ENCODE assay signal across 8 cellular contexts in genomic region chr2:170873035-170873692, GRCh38. TPM values are rescaled to one million over a fixed set of nuclear protein-coding genes. Genes with fewer than 3 reads are reported as not detected.
DNase-seq lines count a peak whose midpoint lies in the region; ATAC-seq, FAIRE-seq and TF ChIP-seq lines count a peak whose summit lies in the region.

No MANE protein-coding gene starts in this region.

- H3K4me1 ChIP-seq in HUES6 (ENCODE audit: control insufficient read depth, insufficient read depth, low read length) (peaks cover 3% of the 10 kb centered on the region; the same call in 1 of the 2 replicates), Peyer's patch (no peaks in the 10 kb centered on the region), neuronal stem cell (ENCODE audit: control insufficient read depth in 2 of 2, insufficient read depth in 1 of 2, low read depth in 1 of 2, low read length in 2 of 2) (peaks cover 0 to 4% of the 10 kb centered on the region in 2 donors), stomach smooth muscle (ENCODE audit: control insufficient read depth, insufficient read depth, low read length) (peaks cover 9% of the 10 kb centered on the region)

- H2BK120ac ChIP-seq in neuronal stem cell (ENCODE audit: low read depth, low read length) = no peak overlapping the region

- H4K91ac ChIP-seq in neuronal stem cell (ENCODE audit: low read depth, low read length, poor library complexity) = no peak overlapping the region

- H2BK15ac ChIP-seq in neuronal stem cell (ENCODE audit: low read length) = peak overlapping the region; percentile 34

- H3K79me1 ChIP-seq in neuronal stem cell (ENCODE audit: low read depth, low read length) = no peaks in the 10 kb centered on the region

- H2AK5ac ChIP-seq in neuronal stem cell (ENCODE audit: low read depth, low read length) = peak overlapping the region; percentile 7

- H2AFZ ChIP-seq in neuronal stem cell (ENCODE audit: low read length) = peak overlapping the region; percentile 91

- H3K27ac ChIP-seq in HUES6 (ENCODE audit: low read depth, low read length) (no peak overlapping the region; the same call in 1 of the 2 replicates), Peyer's patch (no peak overlapping the region), neuronal stem cell (replicated peaks; ENCODE audit: low read length) (peak overlapping the region; percentile 58), stomach smooth muscle (ENCODE audit: low read length) (no peak overlapping the region)

- H3K27me3 ChIP-seq in HUES6 (ENCODE audit: control insufficient read depth, insufficient read depth, low read length) (no peaks in the 10 kb centered on the region), Peyer's patch (no peaks in the 10 kb centered on the region), neuronal stem cell (ENCODE audit: control insufficient read depth in 3 of 3, insufficient read depth in 3 of 3, low read depth in 1 of 3, low read length in 3 of 3) (no peaks in the 10 kb centered on the region), stomach smooth muscle (ENCODE audit: control insufficient read depth in 1 of 2, insufficient read depth in 2 of 2, low read length in 2 of 2) (peaks cover 0 to 3% of the 10 kb centered on the region in 2 donors)

- H3K14ac ChIP-seq in neuronal stem cell (ENCODE audit: low read length) = no peak overlapping the region

- H3K36me3 ChIP-seq in HUES6 (ENCODE audit: control insufficient read depth, insufficient read depth, low read length) (no peaks in the 10 kb centered on the region), Peyer's patch (no peaks in the 10 kb centered on the region), neuronal stem cell (replicated peaks in 1 of 2; ENCODE audit: control insufficient read depth in 2 of 2, insufficient read depth in 2 of 2, low read length in 2 of 2) (no peaks in the 10 kb centered on the region), stomach smooth muscle (ENCODE audit: control insufficient read depth in 2 of 2, insufficient read depth in 2 of 2, low read length in 2 of 2) (no peaks in the 10 kb centered on the region)

- no CpG with 5 or more reads among the region's 13 CpGs for WGBS in neuronal stem cell (ENCODE audit: extremely low coverage in 2 of 2, insufficient read length in 2 of 2, insufficient replicate concordance in 1 of 2), 2 donors

- no peak for FAIRE-seq in D721Med (lab: Jason Lieb, UNC)

- H3K4me2 ChIP-seq in neuronal stem cell (ENCODE audit: insufficient read depth, low read length, poor library complexity, severe bottlenecking) = peak overlapping the region; percentile 22

- H3K9me3 ChIP-seq in HUES6 (ENCODE audit: control insufficient read depth, insufficient read depth, low read depth, low read length) (no peaks in the 10 kb centered on the region), Peyer's patch (no peaks in the 10 kb centered on the region), neuronal stem cell (replicated peaks in 1 of 2; ENCODE audit: control insufficient read depth in 2 of 2, insufficient read depth in 1 of 2, low read depth in 1 of 2, low read length in 2 of 2) (no peaks in the 10 kb centered on the region), stomach smooth muscle (ENCODE audit: control insufficient read depth in 2 of 2, low read length in 2 of 2) (no peaks in the 10 kb centered on the region)

- H3K9ac ChIP-seq in HUES6 (ENCODE audit: low read length) (peak overlapping the region; percentile 47), neuronal stem cell (ENCODE audit: low read depth, low read length, poor library complexity) (no peak overlapping the region), stomach smooth muscle (ENCODE audit: low read length in 2 of 2) (peak overlapping the region; percentile 46 to 55)

- DNase-seq in D721Med (ENCODE audit: insufficient read length, low spot score) (peak; percentile 79), Peyer's patch (peak; percentile 66 to 85 (median 70)), fibroblast of villous mesenchyme (ENCODE audit: low read depth) (peak; percentile 57), neuronal stem cell (ENCODE audit: low spot score) (peak; percentile 68)
- DNase-seq in activated T-helper 1 cell treated with anti-CD3 and anti-CD28 coated beads, Interleukin-2, amount 50 U/mL, for 16 hours (ENCODE audit: low read depth in 1 of 2, low spot score in 1 of 2) = peak; percentile 41 to 48

- H3K23ac ChIP-seq in neuronal stem cell (ENCODE audit: low read depth, low read length, poor library complexity) = no peak overlapping the region

- ATAC-seq in GM21381 (IDR thresholded peaks at IDR 0.05; ENCODE audit: unreplicated experiment) = peak; percentile 87

- peak overlapping the region; percentile 73 for H3K18ac ChIP-seq in neuronal stem cell (ENCODE audit: low read length)

- peak; percentile 92 for TF ChIP-seq CTCF in D721Med (IDR thresholded peaks at IDR 0.05; ENCODE audit: insufficient read depth, missing control alignments)
- peak in 5 of 6 experiments; percentile 65 to 92 (median 69) for TF ChIP-seq CTCF in Peyer's patch (IDR thresholded peaks at IDR 0.05)
- peak; percentile 97 for TF ChIP-seq CTCF in fibroblast of villous mesenchyme (IDR thresholded peaks at IDR 0.05; ENCODE audit: insufficient read depth, low read depth, low read length)

- no peak overlapping the region for H3K4ac ChIP-seq in neuronal stem cell (ENCODE audit: low read length)

- no peak overlapping the region for H2BK5ac ChIP-seq in neuronal stem cell (ENCODE audit: low read length)

- H4K8ac ChIP-seq in neuronal stem cell (ENCODE audit: low read depth, low read length) = no peak overlapping the region

- no peak overlapping the region for H2BK12ac ChIP-seq in neuronal stem cell (ENCODE audit: low read length)

- H3K4me3 ChIP-seq in HUES6 (ENCODE audit: low read depth, low read length) = peak overlapping the region; percentile 37
- peak overlapping the region in 1 of 4 donors; percentile 32 for H3K4me3 ChIP-seq in Peyer's patch
- peak overlapping the region; percentile 19 for H3K4me3 ChIP-seq in fibroblast of villous mesenchyme (ENCODE audit: low read depth, low read length)
- peak overlapping the region in 1 of 2 donors; percentile 30 for H3K4me3 ChIP-seq in neuronal stem cell (ENCODE audit: low read length in 2 of 2)
- H3K4me3 ChIP-seq in stomach smooth muscle (ENCODE audit: low read length in 2 of 2) = peak overlapping the region; percentile 52 to 64

- TF ChIP-seq POLR2A in Peyer's patch (IDR thresholded peaks at IDR 0.05) = no peak

RNA-seq across cellular contexts. Expression of gene GORASP2, which starts 55.9 kb away (rescaled TPM):
- 10 to 100 TPM; 30.6 to 45.2 (median 35.3) TPM for total RNA-seq in Peyer's patch
- total RNA-seq in fibroblast of villous mesenchyme = 51.5 and 67.8 TPM in 2 replicates
- 92.1 TPM for polyA plus RNA-seq in neuronal stem cell (2013, experiment 1 of 2)
- polyA plus RNA-seq in neuronal stem cell (2013, experiment 2 of 2) = 89.3 TPM

RNA-seq across cellular contexts. Expression of gene GAD1, which starts 56.5 kb away (rescaled TPM):
- total RNA-seq in Peyer's patch = not detected
- total RNA-seq in fibroblast of villous mesenchyme = 0.32 TPM in 1 of 2 replicates, not detected in the other
- 0.08 TPM for polyA plus RNA-seq in neuronal stem cell (2013, experiment 1 of 2)
- 0.14 TPM for polyA plus RNA-seq in neuronal stem cell (2013, experiment 2 of 2)
